ENCODE assay signal across 1 cellular context in genomic region chr2:165203689-165204559, GRCh38.
TF ChIP-seq lines count a peak whose summit lies in the region.

SCN3A (minus strand) TSS chr2:165204050; CDS start chr2:165176394, 27,656 bp downstream.

TF ChIP-seq in HCT116, 20 proteins besides CTCF, POLR2A, EP300 and RAD21 (continued from another document):
- TF ChIP-seq, protein P1, sequence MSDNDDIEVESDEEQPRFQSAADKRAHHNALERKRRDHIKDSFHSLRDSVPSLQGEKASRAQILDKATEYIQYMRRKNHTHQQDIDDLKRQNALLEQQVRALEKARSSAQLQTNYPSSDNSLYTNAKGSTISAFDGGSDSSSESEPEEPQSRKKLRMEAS (IDR thresholded peaks at IDR 0.05): no peak
- TF ChIP-seq POLR2AphosphoS5 (IDR thresholded peaks at IDR 0.05; ENCODE audit: low read depth, low read length): no peak
- TF ChIP-seq TCF7L2 (IDR thresholded peaks at IDR 0.05; ENCODE audit: borderline replicate concordance, extremely low read depth, insufficient read depth, insufficient read length): no peak
- no peak for TF ChIP-seq EGR1 (IDR thresholded peaks at IDR 0.05; ENCODE audit: low read depth)
- TF ChIP-seq, protein P2, sequence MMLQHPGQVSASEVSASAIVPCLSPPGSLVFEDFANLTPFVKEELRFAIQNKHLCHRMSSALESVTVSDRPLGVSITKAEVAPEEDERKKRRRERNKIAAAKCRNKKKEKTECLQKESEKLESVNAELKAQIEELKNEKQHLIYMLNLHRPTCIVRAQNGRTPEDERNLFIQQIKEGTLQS (IDR thresholded peaks at IDR 0.05): no peak
- TF ChIP-seq YY1 (IDR thresholded peaks at IDR 0.05; ENCODE audit: extremely low read depth, insufficient replicate concordance, low read depth, low read length): no peak
- TF ChIP-seq, protein P3, sequence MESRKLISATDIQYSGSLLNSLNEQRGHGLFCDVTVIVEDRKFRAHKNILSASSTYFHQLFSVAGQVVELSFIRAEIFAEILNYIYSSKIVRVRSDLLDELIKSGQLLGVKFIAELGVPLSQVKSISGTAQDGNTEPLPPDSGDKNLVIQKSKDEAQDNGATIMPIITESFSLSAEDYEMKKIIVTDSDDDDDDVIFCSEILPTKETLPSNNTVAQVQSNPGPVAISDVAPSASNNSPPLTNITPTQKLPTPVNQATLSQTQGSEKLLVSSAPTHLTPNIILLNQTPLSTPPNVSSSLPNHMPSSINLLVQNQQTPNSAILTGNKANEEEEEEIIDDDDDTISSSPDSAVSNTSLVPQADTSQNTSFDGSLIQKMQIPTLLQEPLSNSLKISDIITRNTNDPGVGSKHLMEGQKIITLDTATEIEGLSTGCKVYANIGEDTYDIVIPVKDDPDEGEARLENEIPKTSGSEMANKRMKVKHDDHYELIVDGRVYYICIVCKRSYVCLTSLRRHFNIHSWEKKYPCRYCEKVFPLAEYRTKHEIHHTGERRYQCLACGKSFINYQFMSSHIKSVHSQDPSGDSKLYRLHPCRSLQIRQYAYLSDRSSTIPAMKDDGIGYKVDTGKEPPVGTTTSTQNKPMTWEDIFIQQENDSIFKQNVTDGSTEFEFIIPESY (IDR thresholded peaks at IDR 0.05; ENCODE audit: extremely low read depth, insufficient replicate concordance, low read length): no peak
- no peak for TF ChIP-seq JUND (IDR thresholded peaks at IDR 0.05)
- TF ChIP-seq, protein P4, sequence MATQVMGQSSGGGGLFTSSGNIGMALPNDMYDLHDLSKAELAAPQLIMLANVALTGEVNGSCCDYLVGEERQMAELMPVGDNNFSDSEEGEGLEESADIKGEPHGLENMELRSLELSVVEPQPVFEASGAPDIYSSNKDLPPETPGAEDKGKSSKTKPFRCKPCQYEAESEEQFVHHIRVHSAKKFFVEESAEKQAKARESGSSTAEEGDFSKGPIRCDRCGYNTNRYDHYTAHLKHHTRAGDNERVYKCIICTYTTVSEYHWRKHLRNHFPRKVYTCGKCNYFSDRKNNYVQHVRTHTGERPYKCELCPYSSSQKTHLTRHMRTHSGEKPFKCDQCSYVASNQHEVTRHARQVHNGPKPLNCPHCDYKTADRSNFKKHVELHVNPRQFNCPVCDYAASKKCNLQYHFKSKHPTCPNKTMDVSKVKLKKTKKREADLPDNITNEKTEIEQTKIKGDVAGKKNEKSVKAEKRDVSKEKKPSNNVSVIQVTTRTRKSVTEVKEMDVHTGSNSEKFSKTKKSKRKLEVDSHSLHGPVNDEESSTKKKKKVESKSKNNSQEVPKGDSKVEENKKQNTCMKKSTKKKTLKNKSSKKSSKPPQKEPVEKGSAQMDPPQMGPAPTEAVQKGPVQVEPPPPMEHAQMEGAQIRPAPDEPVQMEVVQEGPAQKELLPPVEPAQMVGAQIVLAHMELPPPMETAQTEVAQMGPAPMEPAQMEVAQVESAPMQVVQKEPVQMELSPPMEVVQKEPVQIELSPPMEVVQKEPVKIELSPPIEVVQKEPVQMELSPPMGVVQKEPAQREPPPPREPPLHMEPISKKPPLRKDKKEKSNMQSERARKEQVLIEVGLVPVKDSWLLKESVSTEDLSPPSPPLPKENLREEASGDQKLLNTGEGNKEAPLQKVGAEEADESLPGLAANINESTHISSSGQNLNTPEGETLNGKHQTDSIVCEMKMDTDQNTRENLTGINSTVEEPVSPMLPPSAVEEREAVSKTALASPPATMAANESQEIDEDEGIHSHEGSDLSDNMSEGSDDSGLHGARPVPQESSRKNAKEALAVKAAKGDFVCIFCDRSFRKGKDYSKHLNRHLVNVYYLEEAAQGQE (IDR thresholded peaks at IDR 0.05; ENCODE audit: low read depth): no peak
- TF ChIP-seq ELF1 (IDR thresholded peaks at IDR 0.05; ENCODE audit: borderline replicate concordance, low read depth): no peak
- no peak for TF ChIP-seq CEBPB (IDR thresholded peaks at IDR 0.05; ENCODE audit: low read depth)
- no peak for TF ChIP-seq CBX3 (IDR thresholded peaks at IDR 0.05; ENCODE audit: low read depth)
TF ChIP-seq in HCT116: peak in this region for 0.
